Comparison of ENCODE assay signal across 8 cellular contexts in genomic region chr17:4997302-4998026, GRCh38. TPM values are rescaled to one million over a fixed set of nuclear protein-coding genes. Genes with fewer than 3 reads are reported as not detected.
DNase-seq lines count a peak whose midpoint lies in the region; ATAC-seq and TF ChIP-seq lines count a peak whose summit lies in the region.

A gene with protein sequence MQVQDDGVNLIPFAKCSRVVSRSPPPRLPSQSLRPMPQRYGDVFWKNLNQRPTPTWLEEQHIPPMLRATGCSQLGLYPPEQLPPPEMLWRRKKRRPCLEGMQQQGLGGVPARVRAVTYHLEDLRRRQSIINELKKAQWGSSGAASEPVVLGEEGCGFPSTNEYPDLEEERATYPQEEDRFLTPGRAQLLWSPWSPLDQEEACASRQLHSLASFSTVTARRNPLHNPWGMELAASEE (minus strand): TSS chr17:4997522. CDS start chr17:4994437, 3,085 bp downstream.
Gene KIF1C, plus strand, starts transcription at chr17:4997950. Its CDS starts 2,297 bp downstream, at chr17:5000247.

- H3K4me3 ChIP-seq in GM23248 (peak within 1 kb of the TSS; percentile 94), Karpas-422 (ENCODE audit: low read length) (peak within 1 kb of the TSS; percentile 78), neuronal stem cell (ENCODE audit: low read length in 2 of 2) (peak within 1 kb of the TSS; percentile 71 to 95), subcutaneous abdominal adipose tissue (ENCODE audit: low read depth in 1 of 5, low read length in 5 of 5) (peak within 1 kb of the TSS; percentile 79 to 96 (median 93))

- peak; percentile 89 for ATAC-seq in foreskin keratinocyte

- H3K14ac ChIP-seq in neuronal stem cell (ENCODE audit: low read length) = peak within 1 kb of the TSS; percentile 49

- no peak within 1 kb of the TSS for H4K91ac ChIP-seq in neuronal stem cell (ENCODE audit: low read depth, low read length, poor library complexity)

- H2AK5ac ChIP-seq in neuronal stem cell (ENCODE audit: low read depth, low read length) = peak within 1 kb of the TSS; percentile 84

- no peaks in the 10 kb centered on the region for H3K9me3 ChIP-seq in GM23248 (ENCODE audit: low read depth)
- no peaks in the 10 kb centered on the region for H3K9me3 ChIP-seq in Karpas-422 (ENCODE audit: low read length)
- H3K9me3 ChIP-seq in neuronal stem cell (replicated peaks in 1 of 2; ENCODE audit: control insufficient read depth in 2 of 2, insufficient read depth in 1 of 2, low read depth in 1 of 2, low read length in 2 of 2) = no peaks in the 10 kb centered on the region
- no peaks in the 10 kb centered on the region for H3K9me3 ChIP-seq in subcutaneous abdominal adipose tissue (ENCODE audit: control insufficient read depth in 5 of 5, low read length in 5 of 5)

- H3K23ac ChIP-seq in neuronal stem cell (ENCODE audit: low read depth, low read length, poor library complexity) = peak within 1 kb of the TSS; percentile 73

- no peaks in the 10 kb centered on the region for H3F3A ChIP-seq in GM23248 (ENCODE audit: insufficient read depth)

- peak within 1 kb of the TSS; percentile 85 for H2BK15ac ChIP-seq in neuronal stem cell (ENCODE audit: low read length)

- peak within 1 kb of the TSS; percentile 86 for H3K4me2 ChIP-seq in GM23248 (ENCODE audit: unreplicated experiment)
- H3K4me2 ChIP-seq in Karpas-422 (ENCODE audit: low read depth, low read length, poor library complexity, severe bottlenecking) = peak within 1 kb of the TSS; percentile 86
- H3K4me2 ChIP-seq in neuronal stem cell (ENCODE audit: insufficient read depth, low read length, poor library complexity, severe bottlenecking) = peak within 1 kb of the TSS; percentile 93

- H2BK120ac ChIP-seq in neuronal stem cell (ENCODE audit: low read depth, low read length) = peak within 1 kb of the TSS; percentile 81

- H3K79me2 ChIP-seq in GM23248 (ENCODE audit: insufficient read depth) (peaks cover 42% of the 10 kb centered on the region), Karpas-422 (ENCODE audit: low read length) (peaks cover 21% of the 10 kb centered on the region)

- peaks cover 9% of the 10 kb centered on the region for H3K79me1 ChIP-seq in neuronal stem cell (ENCODE audit: low read depth, low read length)

- DNase-seq in EL (peak; percentile 90), GM23248 (peak; percentile 97), Karpas-422 (peak; percentile 97), SHP77 (lab: John Stamatoyannopoulos, UW) (peak; percentile 87 to 92), foreskin keratinocyte (peak; percentile 73 to 87), neuronal stem cell (ENCODE audit: low spot score) (peak; percentile 89)
- peak; percentile 80 for DNase-seq in activated gamma-delta T cell treated with anti-CD3 and anti-CD28 coated beads, Interleukin-2, amount 50 U/mL, for 16 hours (ENCODE audit: low read depth)

- peak within 1 kb of the TSS; percentile 100 for H3K18ac ChIP-seq in neuronal stem cell (ENCODE audit: low read length)

- peak within 1 kb of the TSS; percentile 73 for H2AFZ ChIP-seq in GM23248
- H2AFZ ChIP-seq in Karpas-422 (ENCODE audit: low read length) = 0 out of 2 replicates have a peak within 1 kb of the TSS, but pooled peaks have one; percentile 57
- H2AFZ ChIP-seq in neuronal stem cell (ENCODE audit: low read length) = peak within 1 kb of the TSS; percentile 97

- H3K4ac ChIP-seq in neuronal stem cell (ENCODE audit: low read length) = no peak within 1 kb of the TSS

- in situ Hi-C loops in GM23248 (cut with MboI) = no loop called here

- no peak for TF ChIP-seq CTCF in foreskin keratinocyte (conservative IDR thresholded peaks at IDR 0.05)

- peak within 1 kb of the TSS; percentile 41 for H2BK12ac ChIP-seq in neuronal stem cell (ENCODE audit: low read length)

- no peaks in the 10 kb centered on the region for H3K27me3 ChIP-seq in GM23248 (replicated peaks; ENCODE audit: insufficient read depth)
- H3K27me3 ChIP-seq in Karpas-422 (ENCODE audit: low read length) = no peaks in the 10 kb centered on the region
- no peaks in the 10 kb centered on the region for H3K27me3 ChIP-seq in foreskin keratinocyte
- H3K27me3 ChIP-seq in neuronal stem cell (ENCODE audit: control insufficient read depth in 3 of 3, insufficient read depth in 3 of 3, low read depth in 1 of 3, low read length in 3 of 3) = peaks cover 0 to 14% (median 4%) of the 10 kb centered on the region in 3 experiments
- no peaks in the 10 kb centered on the region for H3K27me3 ChIP-seq in subcutaneous abdominal adipose tissue (ENCODE audit: control insufficient read depth in 5 of 5, insufficient read depth in 4 of 5, low read length in 5 of 5)

- no peaks in the 10 kb centered on the region; the same call in 1 of the 2 replicates for H3K36me3 ChIP-seq in GM23248 (ENCODE audit: low read depth)
- H3K36me3 ChIP-seq in Karpas-422 (ENCODE audit: insufficient read depth, low read length) = 0 out of 2 replicates have a peak, but pooled peaks cover 2% of the 10 kb centered on the region
- H3K36me3 ChIP-seq in neuronal stem cell (replicated peaks in 1 of 2; ENCODE audit: control insufficient read depth in 2 of 2, insufficient read depth in 2 of 2, low read length in 2 of 2) = peaks cover 11 to 24% of the 10 kb centered on the region in 2 donors
- H3K36me3 ChIP-seq in subcutaneous abdominal adipose tissue (ENCODE audit: control insufficient read depth in 5 of 5, insufficient read depth in 5 of 5, low read length in 5 of 5) = peaks cover 0 to 19% (median 15%) of the 10 kb centered on the region in 5 donors

- WGBS in GM23248 (ENCODE audit: low coverage in 1 of 2, low lambda C conversion rate in 2 of 2, missing lambda C conversion rate in 2 of 2), 2 experiments = 1 to 2% methylated on average over 35 of the region's 93 CpGs
- no CpG with 5 or more reads among the region's 93 CpGs for WGBS in neuronal stem cell (ENCODE audit: extremely low coverage in 2 of 2, insufficient read length in 2 of 2, insufficient replicate concordance in 1 of 2), 2 donors

- H3K9ac ChIP-seq in GM23248 = peak within 1 kb of the TSS; percentile 80
- peak within 1 kb of the TSS; percentile 92 for H3K9ac ChIP-seq in Karpas-422 (ENCODE audit: low read length)
- H3K9ac ChIP-seq in neuronal stem cell (ENCODE audit: low read depth, low read length, poor library complexity) = peak within 1 kb of the TSS; percentile 98
- peak within 1 kb of the TSS; percentile 68 to 95 (median 92) for H3K9ac ChIP-seq in subcutaneous abdominal adipose tissue (ENCODE audit: low read length in 5 of 5)

- peak within 1 kb of the TSS; percentile 43 for H4K8ac ChIP-seq in neuronal stem cell (ENCODE audit: low read depth, low read length)

- H3K27ac ChIP-seq in GM23248 (0 out of 2 replicates have a peak within 1 kb of the TSS, but pooled peaks have one; percentile 18), Karpas-422 (ENCODE audit: low read length) (peak within 1 kb of the TSS; percentile 37), foreskin keratinocyte (peak within 1 kb of the TSS; percentile 92), neuronal stem cell (replicated peaks; ENCODE audit: low read length) (peak within 1 kb of the TSS; percentile 91), subcutaneous abdominal adipose tissue (ENCODE audit: low read depth, low read length) (peak within 1 kb of the TSS; percentile 76)

- H2BK5ac ChIP-seq in neuronal stem cell (ENCODE audit: low read length) = peak within 1 kb of the TSS; percentile 93

- H3K9me2 ChIP-seq in GM23248 (ENCODE audit: insufficient read depth) (no peaks in the 10 kb centered on the region), Karpas-422 (replicated peaks; ENCODE audit: insufficient read depth, low read length) (no peaks in the 10 kb centered on the region)

- peaks cover 13% of the 10 kb centered on the region; the same call in 1 of the 2 replicates for H3K4me1 ChIP-seq in GM23248 (ENCODE audit: insufficient read depth)
- peaks cover 18% of the 10 kb centered on the region for H3K4me1 ChIP-seq in Karpas-422 (ENCODE audit: low read length)
- no peaks in the 10 kb centered on the region for H3K4me1 ChIP-seq in foreskin keratinocyte
- peaks cover 6 to 18% of the 10 kb centered on the region in 2 donors for H3K4me1 ChIP-seq in neuronal stem cell (ENCODE audit: control insufficient read depth in 2 of 2, insufficient read depth in 1 of 2, low read depth in 1 of 2, low read length in 2 of 2)
- peaks cover 8 to 34% (median 33%) of the 10 kb centered on the region in 5 donors for H3K4me1 ChIP-seq in subcutaneous abdominal adipose tissue (ENCODE audit: control insufficient read depth in 5 of 5, insufficient read depth in 5 of 5, low read length in 5 of 5)

- no peaks in the 10 kb centered on the region for H4K20me1 ChIP-seq in GM23248 (ENCODE audit: insufficient read depth)
- no peaks in the 10 kb centered on the region for H4K20me1 ChIP-seq in Karpas-422 (ENCODE audit: insufficient read depth, low read depth, low read length)

RNA-seq across cellular contexts. Expression of the first gene that starts in this region (rescaled TPM):
- total RNA-seq in GM23248 (2014; rRNA removed; shearing (Covaris generic)) = 0.32 and 1.0 TPM in 2 replicates
- 0.51 and 1.2 TPM in 2 replicates for polyA plus RNA-seq in GM23248 (2016; fragmentation: Nextera tagmentation; extraction: Ambion mirVana)
- not detected in 2 replicates for total RNA-seq in Karpas-422 (2014; rRNA removed; shearing (Covaris generic); ENCODE audit: low replicate concordance)
- 0.14 TPM in 2 replicates for total RNA-seq in foreskin keratinocyte
- polyA plus RNA-seq in foreskin keratinocyte = 0.35 and 0.37 TPM in 2 replicates
- 0.68 TPM for polyA plus RNA-seq in neuronal stem cell (2013, experiment 1 of 2)
- 0.64 TPM for polyA plus RNA-seq in neuronal stem cell (2013, experiment 2 of 2)

RNA-seq across cellular contexts. Expression of gene KIF1C, which starts in this region (rescaled TPM):
- total RNA-seq in GM23248 (2014; rRNA removed; shearing (Covaris generic)) = 72.7 and 85.2 TPM in 2 replicates
- 38.5 and 39.8 TPM in 2 replicates for polyA plus RNA-seq in GM23248 (2016; fragmentation: Nextera tagmentation; extraction: Ambion mirVana)
- total RNA-seq in Karpas-422 (2014; rRNA removed; shearing (Covaris generic); ENCODE audit: low replicate concordance) = 10.2 and 19.0 TPM in 2 replicates
- total RNA-seq in foreskin keratinocyte = 106 and 110 TPM in 2 replicates
- polyA plus RNA-seq in foreskin keratinocyte = 58.4 and 59.5 TPM in 2 replicates
- 16.5 TPM for polyA plus RNA-seq in neuronal stem cell (2013, experiment 1 of 2)
- polyA plus RNA-seq in neuronal stem cell (2013, experiment 2 of 2) = 16.8 TPM

Comparison
In these comparisons a context has a peak if more than half of its experiments do, and no peak if none do; other contexts are left out.
1. Peak in every context shown above with its lines: DNase-seq, ATAC-seq, H3K4me3 ChIP-seq and H3K27ac ChIP-seq.
2. H3K27ac ChIP-seq: peak in every context shown above with its lines; median percentile 92 in foreskin keratinocyte; 91 in neuronal stem cell; 76 in subcutaneous abdominal adipose tissue; 37 in Karpas-422; 18 in GM23248.